Comparison of ENCODE assay signal across 36 cellular contexts in the genomic region with DNA sequence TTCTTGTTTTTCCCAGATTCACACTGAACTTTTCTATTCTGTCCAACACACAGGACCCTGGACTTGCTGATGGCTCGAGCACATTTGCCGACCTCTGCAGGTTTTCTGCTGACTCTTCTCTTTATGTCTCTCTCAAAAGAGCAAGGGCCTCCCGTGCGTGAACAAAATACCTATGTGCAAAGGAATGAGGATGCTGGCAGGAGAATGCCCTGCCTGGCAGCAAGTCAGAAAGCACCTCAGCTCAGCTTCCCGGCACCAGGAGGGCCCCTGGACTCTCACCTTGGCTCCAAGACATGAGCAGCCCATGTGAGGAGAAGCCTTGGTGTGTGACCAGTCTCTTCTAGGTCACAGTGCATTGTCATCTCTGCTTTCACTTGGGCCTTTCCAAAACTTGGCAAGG. TPM values are rescaled to one million over a fixed set of nuclear protein-coding genes. Genes with fewer than 3 reads are reported as not detected.
DNase-seq lines count a peak whose midpoint lies in the region; FAIRE-seq and TF ChIP-seq lines count a peak whose summit lies in the region.
"Had no signal": no experiment of that assay in that cellular context is flagged by ENCODE, and none has a peak within 500 bp of the region (broad histone marks: within the 10 kb centered on the region; RNA-seq: fewer than 3 reads in every experiment).

No MANE protein-coding gene starts in this region.

- H3K4me2 ChIP-seq in mammary epithelial cell (ENCODE audit: insufficient read depth, low read depth, low read length), result no peak overlapping the region
- H3K4me2 ChIP-seq in keratinocyte (ENCODE audit: control insufficient read depth, extremely low read depth, insufficient read depth, low read depth, low read length), result no peak overlapping the region
- no peak overlapping the region for H3K4me2 ChIP-seq in osteoblast (ENCODE audit: insufficient read depth, low read length)

- no peak overlapping the region for H3K4me3 ChIP-seq in mammary epithelial cell (replicated peaks in 1 of 3; ENCODE audit: insufficient read depth in 1 of 3, low read depth in 2 of 3, low read length in 3 of 3)
- no peak overlapping the region for H3K4me3 ChIP-seq in keratinocyte (ENCODE audit: control insufficient read depth in 2 of 3, extremely low read depth in 1 of 3, insufficient read depth in 2 of 3, low read depth in 1 of 3, low read length in 3 of 3)
- H3K4me3 ChIP-seq in osteoblast (ENCODE audit: insufficient read depth, low read length), result no peak overlapping the region
- H3K4me3 ChIP-seq: ascending aorta, HAP-1, psoas muscle, sigmoid colon, SJCRH30 had no signal

- H3K4me1 ChIP-seq in mammary epithelial cell (ENCODE audit: insufficient read depth, low read length) (peaks cover 9% of the 10 kb centered on the region), keratinocyte (ENCODE audit: control insufficient read depth, extremely low read depth, insufficient read depth, low read length) (peaks cover 37% of the 10 kb centered on the region), osteoblast (ENCODE audit: insufficient read depth, low read length) (peaks cover 15% of the 10 kb centered on the region)
- H3K4me1 ChIP-seq: ascending aorta, Caco-2, HAP-1, psoas muscle, sigmoid colon, SJCRH30 had no signal

- H3K9me3 Mint-ChIP-seq in MCF 10A (ENCODE audit: unreplicated experiment), result no peaks in the 10 kb centered on the region
- H3K9me3 Mint-ChIP-seq: activated naive CD8-positive, alpha-beta T cell treated with anti-CD3 and anti-CD28 coated beads, Interleukin-2, amount 10 ng/mL, durations not matched to agents 7 days and 5 days; activated T-cell treated with anti-CD3 and anti-CD28 coated beads, Interleukin-2, amount 50 U/mL, for 24 hours; dendritic cell treated with granulocyte-macrophage colony-stimulating factor and Interleukin-4, amounts not matched to agents 40 ng/mL and 50 ng/mL, for 4 days; WTC11 had no signal

- peaks cover 24% of the 10 kb centered on the region for H3K4me1 Mint-ChIP-seq in MCF 10A (ENCODE audit: insufficient read depth, unreplicated experiment)
- H3K4me1 Mint-ChIP-seq: activated naive CD8-positive, alpha-beta T cell treated with anti-CD3 and anti-CD28 coated beads, Interleukin-2, amount 10 ng/mL, durations not matched to agents 7 days and 5 days; central memory CD8-positive, alpha-beta T cell had no signal

- POLR2A ChIA-PET in MCF 10A (lab: Yijun Ruan, JAX), result interaction anchor here (1.0 kb wide), 1 partner anchor 13 kb away, joined by 4 read pairs; no protein-coding TSS in a partner anchor

- peak; percentile 33 for DNase-seq in MCF 10A (ENCODE audit: unreplicated experiment)
- no peak for DNase-seq in mammary epithelial cell
- DNase-seq in keratinocyte (ENCODE audit: low read depth, low spot score), result no peak
- no peak for DNase-seq in osteoblast (ENCODE audit: insufficient read length, low spot score, missing footprints)
- no peak for DNase-seq in cerebellar nuclear complex (lab: John Stamatoyannopoulos, UW)
- no peak for DNase-seq in NCI-H774 (lab: John Stamatoyannopoulos, UW)
- DNase-seq in activated T-cell treated with anti-CD3 and anti-CD28 coated beads, Interleukin-2, amount 50 U/mL, for 48 hours, result no peak
- DNase-seq in activated CD4-positive, alpha-beta T cell treated with anti-CD3 and anti-CD28 coated beads for 4 hours, result no peak
- DNase-seq: 8988T; activated CD4-positive, alpha-beta T cell treated with anti-CD3 and anti-CD28 coated beads, Interleukin-2, amount 50 U/mL, for 1 hour; activated gamma-delta T cell; activated naive CD8-positive, alpha-beta T cell treated with anti-CD3 and anti-CD28 coated beads, Interleukin-2, amount 10 ng/mL, durations not matched to agents 7 days and 5 days; activated T-cell treated with anti-CD3 and anti-CD28 coated beads, Interleukin-2, amount 50 U/mL, for 24 hours; Caco-2; hippocampal formation; Kasumi-1; left colon; MV-4-11; NCI-H146; NCI-H2107; NCI-H446; NCI-H82; psoas muscle; RPMI8226; sigmoid colon; SJCRH30; stimulated activated CD4-positive, alpha-beta T cell treated with anti-CD3 and anti-CD28 coated beads, Interleukin-4, amount 100 ng/mL, for 4 hours; trophoblast cell had no signal

- H3K79me2 ChIP-seq in mammary epithelial cell (ENCODE audit: insufficient read depth, low read length), result no peaks in the 10 kb centered on the region
- no peaks in the 10 kb centered on the region for H3K79me2 ChIP-seq in keratinocyte (ENCODE audit: control insufficient read depth, insufficient read depth, low read length)
- H3K79me2 ChIP-seq in osteoblast (ENCODE audit: insufficient read depth, low read length), result no peaks in the 10 kb centered on the region

- in situ Hi-C loops in mammary epithelial cell (cut with MboI; ENCODE audit: low sequenced_read_pairs in 2 of 2), result no loop called here

- peak; percentile 13 for FAIRE-seq in keratinocyte (lab: Jason Lieb, UNC)
- FAIRE-seq: endometrium, G401.6 had no signal

- intact Hi-C loops in MCF 10A (cut with micrococcal nuclease) (no loop called here), mammary epithelial cell (cut with micrococcal nuclease) (no loop called here)

- peaks cover 5% of the 10 kb centered on the region for H3K36me3 Mint-ChIP-seq in MCF 10A (ENCODE audit: insufficient read depth, unreplicated experiment)
- H3K36me3 Mint-ChIP-seq: activated naive CD8-positive, alpha-beta T cell treated with anti-CD3 and anti-CD28 coated beads, Interleukin-2, amount 10 ng/mL, durations not matched to agents 7 days and 5 days; WTC11 had no signal

- H3K9ac ChIP-seq in mammary epithelial cell (ENCODE audit: insufficient read depth, low read length) (no peak overlapping the region), keratinocyte (ENCODE audit: control insufficient read depth, extremely low read depth, insufficient read depth, low read length) (no peak overlapping the region)

- H4K20me1 ChIP-seq in mammary epithelial cell (ENCODE audit: insufficient read depth, low read length) (no peaks in the 10 kb centered on the region), keratinocyte (ENCODE audit: control insufficient read depth, extremely low read depth, insufficient read depth, low read length) (no peaks in the 10 kb centered on the region), osteoblast (ENCODE audit: insufficient read depth, low read length) (no peaks in the 10 kb centered on the region)

- no peak overlapping the region for H2AFZ ChIP-seq in mammary epithelial cell (ENCODE audit: low read depth, low read length)
- no peak overlapping the region for H2AFZ ChIP-seq in keratinocyte (ENCODE audit: control insufficient read depth, low read length)
- no peak overlapping the region for H2AFZ ChIP-seq in osteoblast (ENCODE audit: low read length)

- H3K27me3 ChIP-seq in mammary epithelial cell (ENCODE audit: insufficient read depth, low read length) (no peaks in the 10 kb centered on the region), keratinocyte (ENCODE audit: control insufficient read depth, extremely low read depth, insufficient read depth, low read length) (no peaks in the 10 kb centered on the region), osteoblast (ENCODE audit: insufficient read depth, low read length) (no peaks in the 10 kb centered on the region)
- H3K27me3 ChIP-seq: ascending aorta, sigmoid colon, SJCRH30 had no signal

- H3K27ac ChIP-seq in mammary epithelial cell (ENCODE audit: insufficient read depth, low read depth, low read length) (no peak overlapping the region), keratinocyte (ENCODE audit: control insufficient read depth, insufficient read depth, low read length) (no peak overlapping the region), osteoblast (ENCODE audit: low read depth, low read length) (peak overlapping the region; percentile 67)
- H3K27ac ChIP-seq: ascending aorta, C4-2B, psoas muscle, sigmoid colon, SJCRH30 had no signal

- TF ChIP-seq CTCF in MCF 10A (IDR thresholded peaks at IDR 0.05; ENCODE audit: unreplicated experiment) (no peak), mammary epithelial cell (conservative IDR thresholded peaks at IDR 0.05 in 1 of 2, IDR thresholded peaks at IDR 0.05 in 1 of 2; ENCODE audit: extremely low read depth in 1 of 2, insufficient read depth in 1 of 2, low read depth in 1 of 2, low read length in 2 of 2) (no peak), keratinocyte (optimal IDR thresholded peaks at IDR 0.05 in 1 of 3, IDR thresholded peaks at IDR 0.05 in 1 of 3, conservative IDR thresholded peaks at IDR 0.05 in 1 of 3; ENCODE audit: extremely low read depth in 1 of 3, insufficient read depth in 2 of 3, low read length in 3 of 3) (no peak), osteoblast (IDR thresholded peaks at IDR 0.05; ENCODE audit: extremely low read depth, low read depth, low read length) (no peak)

- H3K27me3 Mint-ChIP-seq in MCF 10A (ENCODE audit: insufficient read depth, unreplicated experiment), result no peaks in the 10 kb centered on the region
- H3K27me3 Mint-ChIP-seq: activated naive CD8-positive, alpha-beta T cell treated with anti-CD3 and anti-CD28 coated beads, Interleukin-2, amount 10 ng/mL, durations not matched to agents 7 days and 5 days; activated T-cell treated with anti-CD3 and anti-CD28 coated beads, Interleukin-2, amount 50 U/mL, for 24 hours; central memory CD8-positive, alpha-beta T cell; dendritic cell treated with granulocyte-macrophage colony-stimulating factor and Interleukin-4, amounts not matched to agents 40 ng/mL and 50 ng/mL, for 4 days had no signal

- no peak overlapping the region for H3K27ac Mint-ChIP-seq in MCF 10A (ENCODE audit: low read depth, unreplicated experiment)
- H3K27ac Mint-ChIP-seq: activated naive CD8-positive, alpha-beta T cell treated with anti-CD3 and anti-CD28 coated beads, Interleukin-2, amount 10 ng/mL, durations not matched to agents 7 days and 5 days; activated T-cell treated with anti-CD3 and anti-CD28 coated beads, Interleukin-2, amount 50 U/mL, for 24 hours; dendritic cell treated with granulocyte-macrophage colony-stimulating factor and Interleukin-4, amounts not matched to agents 40 ng/mL and 50 ng/mL, for 4 days; WTC11 had no signal

- no peak overlapping the region for H3K4me3 Mint-ChIP-seq in MCF 10A (ENCODE audit: unreplicated experiment)
- H3K4me3 Mint-ChIP-seq: activated naive CD8-positive, alpha-beta T cell treated with anti-CD3 and anti-CD28 coated beads, Interleukin-2, amount 10 ng/mL, durations not matched to agents 7 days and 5 days; activated T-cell treated with anti-CD3 and anti-CD28 coated beads, Interleukin-2, amount 50 U/mL, for 24 hours; central memory CD8-positive, alpha-beta T cell; dendritic cell treated with granulocyte-macrophage colony-stimulating factor and Interleukin-4, amounts not matched to agents 40 ng/mL and 50 ng/mL, for 4 days; WTC11 had no signal

- H3K36me3 ChIP-seq in mammary epithelial cell (ENCODE audit: insufficient read depth, low read length), result no peaks in the 10 kb centered on the region
- no peaks in the 10 kb centered on the region for H3K36me3 ChIP-seq in keratinocyte (ENCODE audit: control insufficient read depth in 2 of 2, extremely low read depth in 1 of 2, insufficient read depth in 2 of 2, low read length in 2 of 2)
- peaks cover 5% of the 10 kb centered on the region for H3K36me3 ChIP-seq in osteoblast (ENCODE audit: insufficient read depth, low read length)
- H3K36me3 ChIP-seq: HAP-1, sigmoid colon, SJCRH30 had no signal

- CTCF ChIA-PET in MCF 10A (lab: Yijun Ruan, JAX) (interaction anchor here (0.7 kb wide), 1 partner anchor 496 kb away, joined by 3 read pairs; no protein-coding TSS in a partner anchor), mammary epithelial cell (lab: Charles Lee; ENCODE audit: low non-redundant PET) (no interaction called here)

- BruUV-seq in MCF 10A (replicated peaks; lab: Mats Ljungman, UMichigan) (no TSS peak), mammary epithelial cell (replicated peaks; lab: Mats Ljungman, UMichigan) (no TSS peak)

- H3K9me1 ChIP-seq in keratinocyte (ENCODE audit: control insufficient read depth, extremely low read depth, insufficient read depth, low read length), result no peaks in the 10 kb centered on the region

- H3K9me3 ChIP-seq in mammary epithelial cell (replicated peaks; ENCODE audit: insufficient read depth, low read length), result no peaks in the 10 kb centered on the region
- H3K9me3 ChIP-seq in keratinocyte (ENCODE audit: control insufficient read depth, low read depth, low read length), result no peaks in the 10 kb centered on the region
- no peaks in the 10 kb centered on the region for H3K9me3 ChIP-seq in osteoblast (ENCODE audit: low read depth, low read length)
- H3K9me3 ChIP-seq: ascending aorta, Caco-2, HAP-1, psoas muscle, sigmoid colon, SJCRH30 had no signal

- 36% methylated on average over 5 of the region's 5 CpGs for WGBS in mammary epithelial cell (ENCODE audit: low coverage, missing lambda C conversion rate)

- dilution Hi-C loops in mammary epithelial cell (cut with HindIII; ENCODE audit: low sequenced_read_pairs), result no loop called here
- dilution Hi-C loops in keratinocyte (cut with MboI; ENCODE audit: extremely low pct_ligation_motif_present, low sequenced_read_pairs), result no loop called here

RNA-seq across cellular contexts. Expression of a gene that starts 36.1 kb away (rescaled TPM):
- 6.1 and 7.0 TPM in 2 replicates for total RNA-seq in MCF 10A (2022)
- total RNA-seq in mammary epithelial cell, result under 1 TPM in 1 of 2 donors, not detected in 1; 0.33 TPM
- polyA plus RNA-seq in mammary epithelial cell, result 0.06 TPM
- polyA minus RNA-seq in mammary epithelial cell, result not detected
- 0.39 to 2.6 TPM (median 0.77 TPM) in 3 replicates for polyA plus RNA-seq in keratinocyte
- 0.07 TPM for polyA plus RNA-seq in keratinocyte (2011; ENCODE audit: low read depth)
- 0.45 and 0.60 TPM in 2 replicates for polyA plus RNA-seq in keratinocyte (2011; cell fraction: cytosol; rRNA removed)
- polyA plus RNA-seq in keratinocyte (2011; cell fraction: nucleus; rRNA removed), result 2.5 and 2.6 TPM in 2 replicates
- 0.04 and 1.9 TPM in 2 replicates for polyA plus RNA-seq in keratinocyte (2012; ENCODE audit: low replicate concordance)
- 2.3 to 10.1 TPM (median 3.2 TPM) in 3 replicates for polyA minus RNA-seq in keratinocyte
- 1.2 TPM for polyA minus RNA-seq in keratinocyte (2011; cell fraction: cytosol; rRNA and poly(A)+ RNA removed)
- 5.8 and 8.8 TPM in 2 replicates for polyA minus RNA-seq in keratinocyte (2011; cell fraction: nucleus; rRNA and poly(A)+ RNA removed)
- 56.5 and 86.9 TPM in 2 replicates for total RNA-seq in osteoblast
- total RNA-seq: activated naive CD8-positive, alpha-beta T cell treated with anti-CD3 and anti-CD28 coated beads, Interleukin-2, amount 10 ng/mL, durations not matched to agents 7 days and 5 days; Caco-2 had no signal
